ENCODE assay signal across 8 cellular contexts in genomic region chr1:54800899-54801759, GRCh38. TPM values are rescaled to one million over a fixed set of nuclear protein-coding genes. Genes with fewer than 3 reads are reported as not detected.
DNase-seq lines count a peak whose midpoint lies in the region; ATAC-seq and TF ChIP-seq lines count a peak whose summit lies in the region.

Gene TTC22 (minus strand): TSS chr1:54801323. CDS start chr1:54801163, 160 bp downstream.

- peak; percentile 40 for TF ChIP-seq POLR2A in GM15510 (IDR thresholded peaks at IDR 0.05; ENCODE audit: borderline replicate concordance, extremely low read depth, insufficient read length)

- ATAC-seq in HG02678 (IDR thresholded peaks at IDR 0.05; ENCODE audit: unreplicated experiment) = peak; percentile 85
- peak; percentile 66 to 67 for ATAC-seq in activated T-cell treated with anti-CD3 and anti-CD28 coated beads, Interleukin-2, amount 50 U/mL, for 72 hours (replicated peaks in 1 of 2)

- H3K4me3 ChIP-seq in retinal pigment epithelial cell (ENCODE audit: low read length) = peak within 1 kb of the TSS; percentile 26

- DNase-seq in NCI-H69 (lab: John Stamatoyannopoulos, UW) (peak; percentile 39), germinal center (ENCODE audit: low spot score) (peak; percentile 78), retinal pigment epithelial cell (ENCODE audit: low read depth) (no peak), AML-193 (lab: John Stamatoyannopoulos, UW) (no peak), Ammon's horn (ENCODE audit: low spot score) (no peak)
- DNase-seq in activated T-cell treated with anti-CD3 and anti-CD28 coated beads, Interleukin-2, amount 50 U/mL, for 72 hours = peak; percentile 80 to 84

- peaks cover 80% of the 10 kb centered on the region for H3K4me1 Mint-ChIP-seq in activated T-cell treated with anti-CD3 and anti-CD28 coated beads, Interleukin-2, amount 50 U/mL, for 72 hours (ENCODE audit: low read depth)

- H3K36me3 Mint-ChIP-seq in activated T-cell treated with anti-CD3 and anti-CD28 coated beads, Interleukin-2, amount 50 U/mL, for 72 hours (ENCODE audit: insufficient read depth in 2 of 2) = peaks cover 1 to 2% of the 10 kb centered on the region in 2 donors

- H3K4me3 Mint-ChIP-seq in activated T-cell treated with anti-CD3 and anti-CD28 coated beads, Interleukin-2, amount 50 U/mL, for 72 hours = peak within 1 kb of the TSS; percentile 94 to 96

- no peaks in the 10 kb centered on the region for H3K27me3 Mint-ChIP-seq in activated T-cell treated with anti-CD3 and anti-CD28 coated beads, Interleukin-2, amount 50 U/mL, for 72 hours (ENCODE audit: low read depth)

- peak; percentile 50 for TF ChIP-seq CTCF in retinal pigment epithelial cell (conservative IDR thresholded peaks at IDR 0.05; ENCODE audit: low read depth, low read length)

- H3K27ac Mint-ChIP-seq in activated T-cell treated with anti-CD3 and anti-CD28 coated beads, Interleukin-2, amount 50 U/mL, for 72 hours = peak within 1 kb of the TSS; percentile 95

- no peaks in the 10 kb centered on the region for H3K9me3 Mint-ChIP-seq in activated T-cell treated with anti-CD3 and anti-CD28 coated beads, Interleukin-2, amount 50 U/mL, for 72 hours

RNA-seq across cellular contexts. Expression of gene TTC22, which starts in this region (rescaled TPM):
- 10 to 100 TPM; 13.3 to 15.3 TPM for total RNA-seq in activated T-cell treated with anti-CD3 and anti-CD28 coated beads, Interleukin-2, amount 50 U/mL, for 72 hours

Comparison
In these comparisons a context has a peak if more than half of its experiments do, and no peak if none do; other contexts are left out.
1. DNase-seq: peak in NCI-H69 (single experiment), activated T-cell treated with anti-CD3 and anti-CD28 coated beads, Interleukin-2, amount 50 U/mL, for 72 hours (2 of 2) and germinal center (single experiment); none in retinal pigment epithelial cell (single experiment), AML-193 (0 of 2) and Ammon's horn (single experiment).